Comparison of ENCODE assay signal across 13 cellular contexts in genomic region chr10:7711075-7711474, GRCh38. TPM values are rescaled to one million over a fixed set of nuclear protein-coding genes. Genes with fewer than 3 reads are reported as not detected.
"Had no signal": no experiment of that assay in that cellular context is flagged by ENCODE, and none has a peak within 500 bp of the region (broad histone marks: within the 10 kb centered on the region; RNA-seq: fewer than 3 reads in every experiment).

No MANE protein-coding gene starts in this region.

RNA-seq across cellular contexts. Expression of gene ITIH2, which starts 8.0 kb away (rescaled TPM):
- total RNA-seq: activated B cell treated with CpG ODN at 0.5 μM for 24 hours; activated CD4-positive, alpha-beta memory T cell treated with anti-CD3 and anti-CD28 coated beads for 36 hours; activated CD4-positive, alpha-beta memory T cell treated with anti-CD3 and anti-CD28 coated beads, Interleukin-2, amount 10 ng/mL, durations not matched to agents 7 days and 5 days; activated CD4-positive, alpha-beta T cell treated with anti-CD3 and anti-CD28 coated beads for 36 hours; activated CD4-positive, alpha-beta T cell treated with anti-CD3 and anti-CD28 coated beads, Interleukin-2, amount 10 ng/mL, durations not matched to agents 24 days and 14 days; activated CD4-positive, alpha-beta T cell treated with anti-CD3 and anti-CD28 coated beads, Interleukin-2, amount 10 ng/mL, durations not matched to agents 7 days and 5 days; activated CD8-positive, alpha-beta memory T cell treated with anti-CD3 and anti-CD28 coated beads for 36 hours; activated CD8-positive, alpha-beta memory T cell treated with anti-CD3 and anti-CD28 coated beads, Interleukin-2, amount 10 ng/mL, durations not matched to agents 7 days and 5 days; activated CD8-positive, alpha-beta T cell treated with anti-CD3 and anti-CD28 coated beads for 36 hours; activated CD8-positive, alpha-beta T cell treated with anti-CD3 and anti-CD28 coated beads, Interleukin-2, amount 10 ng/mL, durations not matched to agents 7 days and 5 days; T-helper 1 cell treated with Interleukin-12 subunit alpha and Interleukin-12 subunit beta and Interleukin-4 antibody, amounts not matched to agents 30 ng/mL and 1 ng/mL, for 36 hours; T-helper 17 cell; T-helper 2 cell treated with Interferon-gamma antibody and Interleukin-4, amounts not matched to agents 100 ng/mL and 5 ng/mL, for 36 hours had no signal

RNA-seq across cellular contexts. Expression of gene ITIH5, which starts 44.3 kb away (rescaled TPM):
- total RNA-seq: activated B cell treated with CpG ODN at 0.5 μM for 24 hours; activated CD4-positive, alpha-beta memory T cell treated with anti-CD3 and anti-CD28 coated beads for 36 hours; activated CD4-positive, alpha-beta memory T cell treated with anti-CD3 and anti-CD28 coated beads, Interleukin-2, amount 10 ng/mL, durations not matched to agents 7 days and 5 days; activated CD4-positive, alpha-beta T cell treated with anti-CD3 and anti-CD28 coated beads for 36 hours; activated CD4-positive, alpha-beta T cell treated with anti-CD3 and anti-CD28 coated beads, Interleukin-2, amount 10 ng/mL, durations not matched to agents 24 days and 14 days; activated CD4-positive, alpha-beta T cell treated with anti-CD3 and anti-CD28 coated beads, Interleukin-2, amount 10 ng/mL, durations not matched to agents 7 days and 5 days; activated CD8-positive, alpha-beta memory T cell treated with anti-CD3 and anti-CD28 coated beads for 36 hours; activated CD8-positive, alpha-beta memory T cell treated with anti-CD3 and anti-CD28 coated beads, Interleukin-2, amount 10 ng/mL, durations not matched to agents 7 days and 5 days; activated CD8-positive, alpha-beta T cell treated with anti-CD3 and anti-CD28 coated beads for 36 hours; activated CD8-positive, alpha-beta T cell treated with anti-CD3 and anti-CD28 coated beads, Interleukin-2, amount 10 ng/mL, durations not matched to agents 7 days and 5 days; T-helper 1 cell treated with Interleukin-12 subunit alpha and Interleukin-12 subunit beta and Interleukin-4 antibody, amounts not matched to agents 30 ng/mL and 1 ng/mL, for 36 hours; T-helper 17 cell; T-helper 2 cell treated with Interferon-gamma antibody and Interleukin-4, amounts not matched to agents 100 ng/mL and 5 ng/mL, for 36 hours had no signal
